Comparison of ENCODE assay signal across 10 cellular contexts in the genomic region with DNA sequence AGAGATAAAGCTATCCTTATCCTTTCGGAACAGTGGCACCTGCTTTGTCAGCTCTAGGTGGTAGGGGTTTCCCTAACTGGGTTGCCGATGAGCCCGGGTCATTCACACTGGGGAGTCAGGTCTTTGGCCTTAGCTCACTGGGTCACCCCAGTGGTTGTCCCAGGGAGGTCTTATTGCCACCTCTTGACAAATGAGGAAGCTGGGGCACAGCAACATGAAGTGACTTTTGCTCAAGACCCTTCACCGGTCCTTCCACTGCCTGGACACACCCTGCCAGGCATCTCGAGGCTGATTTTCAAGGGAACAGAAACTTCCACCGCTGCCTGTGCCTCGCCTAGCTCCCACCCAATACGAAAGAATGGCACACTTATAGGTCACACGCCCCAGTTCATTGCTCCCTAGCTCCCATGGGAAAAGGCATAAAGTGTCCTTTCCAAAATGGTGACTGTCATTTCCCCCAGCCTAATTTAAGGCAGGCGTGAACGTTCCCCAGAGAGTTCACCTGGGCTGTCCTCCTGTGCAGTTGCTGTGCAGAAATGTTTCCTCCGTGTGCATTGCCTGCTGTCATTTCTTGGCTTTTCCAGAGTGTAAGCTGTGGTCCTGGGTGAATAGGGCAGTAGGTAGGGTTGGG.
DNase-seq lines count a peak whose midpoint lies in the region; ATAC-seq and TF ChIP-seq lines count a peak whose summit lies in the region.
"Had no signal": no experiment of that assay in that cellular context is flagged by ENCODE, and none has a peak within 500 bp of the region (broad histone marks: within the 10 kb centered on the region; RNA-seq: fewer than 3 reads in every experiment).

No MANE protein-coding gene starts in this region.

- H3K27ac ChIP-seq in Peyer's patch = peak overlapping the region; percentile 1 to 74 (median 16)
- no peak overlapping the region for H3K27ac ChIP-seq in testis
- H3K27ac ChIP-seq: breast epithelium, gastrocnemius medialis had no signal

- WGBS in testis, 2 donors = 82 to 88% methylated on average over 10 to 12 of the region's 12 CpGs

- TF ChIP-seq CTCF in GM06990 (IDR thresholded peaks at IDR 0.05; ENCODE audit: insufficient read depth, low read length, poor library complexity, severe bottlenecking) (no peak), Peyer's patch (IDR thresholded peaks at IDR 0.05) (no peak), testis (IDR thresholded peaks at IDR 0.05) (no peak)

- DNase-seq in GM06990 (ENCODE audit: extremely low read depth, insufficient read length) (no peak), Peyer's patch (no peak), memory B cell (ENCODE audit: low spot score in 2 of 2) (no peak), T-helper 9 cell (no peak), SW 1271 (lab: John Stamatoyannopoulos, UW) (no peak), testis (no peak), RKO (ENCODE audit: low spot score) (no peak)

- peaks cover 0 to 35% (median 20%) of the 10 kb centered on the region in 4 donors for H3K4me1 ChIP-seq in Peyer's patch
- H3K4me1 ChIP-seq in testis = peaks cover 4% of the 10 kb centered on the region
- H3K4me1 ChIP-seq: gastrocnemius medialis had no signal

- peak overlapping the region; percentile 88 for H3K27ac Mint-ChIP-seq in memory B cell

- no peak for TF ChIP-seq POLR2A in Peyer's patch (IDR thresholded peaks at IDR 0.05)
- TF ChIP-seq POLR2A in testis (IDR thresholded peaks at IDR 0.05) = no peak

- peak overlapping the region; percentile 73 for H3K4me3 Mint-ChIP-seq in memory B cell

- ATAC-seq in GM21447 (IDR thresholded peaks at IDR 0.05; ENCODE audit: unreplicated experiment) (peak; percentile 3), memory B cell (ENCODE audit: low read depth) (peak; percentile 1)
- ATAC-seq: gastrocnemius medialis had no signal

- H3K4me1 Mint-ChIP-seq in memory B cell = peaks cover 38% of the 10 kb centered on the region

- intact Hi-C loops in testis (cut with DNase I; ENCODE audit: low total_unique reads) = no loop called here

- H3K36me3 ChIP-seq in GM06990 (ENCODE audit: control insufficient read depth, insufficient read depth, low read length) (no peaks in the 10 kb centered on the region), Peyer's patch (no peaks in the 10 kb centered on the region), testis (ENCODE audit: low read depth, missing control alignments) (no peaks in the 10 kb centered on the region)
- H3K36me3 ChIP-seq: breast epithelium, gastrocnemius medialis had no signal

- no peaks in the 10 kb centered on the region for H3K36me3 Mint-ChIP-seq in memory B cell

- H3K27me3 ChIP-seq in GM06990 (replicated peaks; ENCODE audit: control insufficient read depth, insufficient read depth, low read length) = no peaks in the 10 kb centered on the region
- no peaks in the 10 kb centered on the region for H3K27me3 ChIP-seq in Peyer's patch
- no peaks in the 10 kb centered on the region for H3K27me3 ChIP-seq in testis
- H3K27me3 ChIP-seq: breast epithelium had no signal

- H3K9me3 ChIP-seq in Peyer's patch (no peaks in the 10 kb centered on the region), testis (no peaks in the 10 kb centered on the region)
- H3K9me3 ChIP-seq: breast epithelium, gastrocnemius medialis had no signal

- peak overlapping the region; percentile 52 for H3K4me3 ChIP-seq in GM06990 (replicated peaks; ENCODE audit: low read depth, low read length)
- H3K4me3 ChIP-seq in Peyer's patch = no peak overlapping the region
- H3K4me3 ChIP-seq in testis = no peak overlapping the region
- H3K4me3 ChIP-seq: breast epithelium, gastrocnemius medialis had no signal

- H3K27me3 Mint-ChIP-seq in memory B cell = no peaks in the 10 kb centered on the region

- no peaks in the 10 kb centered on the region for H3K9me3 Mint-ChIP-seq in memory B cell

Comparison
In these comparisons a context has a peak if more than half of its experiments do, and no peak if none do; other contexts are left out.
1. H3K27ac ChIP-seq: peak in Peyer's patch (4 of 4); none in testis (0 of 2).